In the genomic region with DNA sequence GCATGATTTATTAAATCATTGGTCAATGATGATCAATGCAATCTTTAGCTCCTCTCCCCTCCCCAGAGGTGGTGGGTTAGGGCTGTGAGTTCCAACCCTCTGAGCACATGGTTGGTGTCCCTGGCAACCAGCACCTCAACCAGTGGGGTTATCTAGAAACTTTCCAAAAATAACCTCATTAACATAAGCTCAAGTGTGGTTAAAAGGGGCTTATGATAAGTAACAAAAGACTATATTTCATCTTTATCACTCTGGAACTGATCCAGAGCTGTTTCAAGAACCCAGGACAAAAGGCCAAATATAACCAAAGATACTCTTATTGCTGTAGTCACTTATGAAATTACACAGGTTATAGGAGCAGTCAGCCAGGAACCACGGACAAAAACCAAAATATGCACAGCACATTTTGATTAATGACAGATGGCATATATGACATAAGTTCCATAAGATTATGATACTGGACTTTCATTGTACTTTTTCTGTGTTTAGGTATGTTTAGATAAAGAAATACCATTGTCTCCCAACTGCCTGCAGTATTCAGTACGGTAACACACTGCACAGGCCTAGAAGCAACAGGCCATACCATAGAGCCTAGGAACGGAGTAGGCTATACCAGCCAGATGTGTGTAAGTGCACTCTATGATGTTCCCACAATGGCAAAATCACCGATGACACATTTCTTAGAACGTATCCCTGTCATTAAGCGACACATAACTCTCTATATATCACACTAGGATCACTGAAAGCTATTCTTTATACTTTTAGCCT, we compare ENCODE assay signal across 16 cellular contexts. TPM values are rescaled to one million over a fixed set of nuclear protein-coding genes. Genes with fewer than 3 reads are reported as not detected.
A peak's percentile ranks its signal among the peaks of the same experiment; 100 is the strongest.
DNase-seq lines count a peak whose midpoint lies in the region; ATAC-seq and TF ChIP-seq lines count a peak whose summit lies in the region.
"Had no signal": no experiment of that assay in that cellular context is flagged by ENCODE, and none has a peak within 500 bp of the region (broad histone marks: within the 10 kb centered on the region; RNA-seq: fewer than 3 reads in every experiment).

No MANE protein-coding gene starts in this region.

- peaks cover 29% of the 10 kb centered on the region for H3K4me1 Mint-ChIP-seq in activated CD4-positive, alpha-beta memory T cell treated with anti-CD3 and anti-CD28 coated beads, Interleukin-2, amount 10 ng/mL, durations not matched to agents 7 days and 5 days
- H3K4me1 Mint-ChIP-seq in activated CD4-positive, alpha-beta memory T cell treated with anti-CD3 and anti-CD28 coated beads for 36 hours (ENCODE audit: low read depth): peaks cover 19% of the 10 kb centered on the region

- TF ChIP-seq POLR2A in heart left ventricle (IDR thresholded peaks at IDR 0.05): no peak
- TF ChIP-seq POLR2A in sigmoid colon (IDR thresholded peaks at IDR 0.05): no peak

- WGBS in heart left ventricle, 4 donors: 50 to 56% (median 54%) methylated on average over 6 of the region's 6 CpGs
- 78 to 81% methylated on average over 6 of the region's 6 CpGs for WGBS in sigmoid colon, 2 donors

- no peaks in the 10 kb centered on the region for H3K9me3 ChIP-seq in heart left ventricle
- H3K9me3 ChIP-seq in sigmoid colon: no peaks in the 10 kb centered on the region
- H3K9me3 ChIP-seq: lower lobe of right lung, uterus had no signal

- H3K4me1 ChIP-seq in heart left ventricle: peaks cover 0 to 55% (median 18%) of the 10 kb centered on the region in 12 donors
- H3K4me1 ChIP-seq in sigmoid colon: peaks cover 0 to 29% (median 27%) of the 10 kb centered on the region in 4 donors

- H3K36me3 Mint-ChIP-seq in activated CD4-positive, alpha-beta memory T cell treated with anti-CD3 and anti-CD28 coated beads, Interleukin-2, amount 10 ng/mL, durations not matched to agents 7 days and 5 days (ENCODE audit: low read depth): peaks cover 66% of the 10 kb centered on the region
- peaks cover 49% of the 10 kb centered on the region for H3K36me3 Mint-ChIP-seq in activated CD4-positive, alpha-beta memory T cell treated with anti-CD3 and anti-CD28 coated beads for 36 hours

- TF ChIP-seq CTCF in heart left ventricle (IDR thresholded peaks at IDR 0.05) (no peak), retinal pigment epithelial cell (conservative IDR thresholded peaks at IDR 0.05; ENCODE audit: low read depth, low read length) (no peak), sigmoid colon (IDR thresholded peaks at IDR 0.05) (no peak)

- no peak for DNase-seq in activated CD4-positive, alpha-beta memory T cell treated with anti-CD3 and anti-CD28 coated beads, Interleukin-2, amount 10 ng/mL, durations not matched to agents 7 days and 5 days
- no peak for DNase-seq in activated CD4-positive, alpha-beta memory T cell treated with anti-CD3 and anti-CD28 coated beads for 36 hours
- DNase-seq in NCI-H1105 treated with DMSO at 0.1 percent for 48 hours (lab: John Stamatoyannopoulos, UW): peak; percentile 73
- peak in 4 of 5 donors; percentile 44 to 75 (median 59) for DNase-seq in heart left ventricle
- DNase-seq in retinal pigment epithelial cell (ENCODE audit: low read depth): peak; percentile 25
- no peak for DNase-seq in sigmoid colon
- DNase-seq in hepatic stellate cell (ENCODE audit: low spot score): no peak
- DNase-seq: activated CD8-positive, alpha-beta memory T cell treated with anti-CD3 and anti-CD28 coated beads, Interleukin-2, amount 50 U/mL, for 4 hours; CD8-positive, alpha-beta T cell; cortex of kidney; EL; lower lobe of right lung; stimulated activated naive CD8-positive, alpha-beta T cell treated with anti-CD3 and anti-CD28 coated beads, Interleukin-15, Interleukin-2, amounts not matched to agents 100 U/mL and 50 U/mL, for 24 hours; T-helper 9 cell; uterus had no signal

- H3K4me3 ChIP-seq in heart left ventricle (no peak overlapping the region), retinal pigment epithelial cell (ENCODE audit: low read length) (no peak overlapping the region), sigmoid colon (no peak overlapping the region)
- H3K4me3 ChIP-seq: lower lobe of right lung, uterus had no signal

- POLR2A ChIA-PET in activated CD4-positive, alpha-beta memory T cell treated with anti-CD3 and anti-CD28 coated beads, Interleukin-2, amount 10 ng/mL, durations not matched to agents 7 days and 5 days (lab: Charles Lee): interaction anchor here (2.0 kb wide), 1 partner anchor 10 kb away, joined by 7 read pairs; no protein-coding TSS in a partner anchor
- POLR2A ChIA-PET in activated CD4-positive, alpha-beta memory T cell treated with anti-CD3 and anti-CD28 coated beads for 36 hours (lab: Charles Lee): interaction anchor here (0.8 kb wide), 1 partner anchor 124 kb away, joined by 3 read pairs; a partner anchor contains a TSS

- ATAC-seq in heart left ventricle (peak; percentile 86 to 90 (median 90)), GM19455 (IDR thresholded peaks at IDR 0.05; ENCODE audit: unreplicated experiment) (no peak)
- ATAC-seq: CD8-positive, alpha-beta T cell; lower lobe of right lung; stimulated activated naive CD8-positive, alpha-beta T cell treated with anti-CD3 and anti-CD28 coated beads, Interleukin-15, Interleukin-2, amounts not matched to agents 100 U/mL and 50 U/mL, for 24 hours had no signal

- no peak overlapping the region for H3K4me3 Mint-ChIP-seq in activated CD4-positive, alpha-beta memory T cell treated with anti-CD3 and anti-CD28 coated beads, Interleukin-2, amount 10 ng/mL, durations not matched to agents 7 days and 5 days
- H3K4me3 Mint-ChIP-seq in activated CD4-positive, alpha-beta memory T cell treated with anti-CD3 and anti-CD28 coated beads for 36 hours: no peak overlapping the region
- H3K4me3 Mint-ChIP-seq: CD8-positive, alpha-beta T cell had no signal

- CTCF ChIA-PET in activated CD4-positive, alpha-beta memory T cell treated with anti-CD3 and anti-CD28 coated beads, Interleukin-2, amount 10 ng/mL, durations not matched to agents 7 days and 5 days (lab: Charles Lee): interaction anchor here (0.7 kb wide), 1 partner anchor 13 kb away, joined by 3 read pairs; no protein-coding TSS in a partner anchor
- CTCF ChIA-PET in activated CD4-positive, alpha-beta memory T cell treated with anti-CD3 and anti-CD28 coated beads for 36 hours (lab: Charles Lee): no interaction called here

- intact Hi-C loops in activated CD4-positive, alpha-beta memory T cell treated with anti-CD3 and anti-CD28 coated beads for 36 hours (cut with micrococcal nuclease): no loop called here
- intact Hi-C loops in heart left ventricle (cut with DNase I) (no loop called here), sigmoid colon (cut with DNase I) (no loop called here)

- peak overlapping the region; percentile 38 for H3K27ac Mint-ChIP-seq in activated CD4-positive, alpha-beta memory T cell treated with anti-CD3 and anti-CD28 coated beads, Interleukin-2, amount 10 ng/mL, durations not matched to agents 7 days and 5 days
- H3K27ac Mint-ChIP-seq in activated CD4-positive, alpha-beta memory T cell treated with anti-CD3 and anti-CD28 coated beads for 36 hours: no peak overlapping the region
- H3K27ac Mint-ChIP-seq: CD8-positive, alpha-beta T cell had no signal

- H3K27me3 ChIP-seq in heart left ventricle (no peaks in the 10 kb centered on the region), sigmoid colon (no peaks in the 10 kb centered on the region)
- H3K27me3 ChIP-seq: uterus had no signal

- H3K27me3 Mint-ChIP-seq in activated CD4-positive, alpha-beta memory T cell treated with anti-CD3 and anti-CD28 coated beads, Interleukin-2, amount 10 ng/mL, durations not matched to agents 7 days and 5 days: no peaks in the 10 kb centered on the region
- H3K27me3 Mint-ChIP-seq in activated CD4-positive, alpha-beta memory T cell treated with anti-CD3 and anti-CD28 coated beads for 36 hours: no peaks in the 10 kb centered on the region

- no peaks in the 10 kb centered on the region for H3K9me3 Mint-ChIP-seq in activated CD4-positive, alpha-beta memory T cell treated with anti-CD3 and anti-CD28 coated beads, Interleukin-2, amount 10 ng/mL, durations not matched to agents 7 days and 5 days
- no peaks in the 10 kb centered on the region for H3K9me3 Mint-ChIP-seq in activated CD4-positive, alpha-beta memory T cell treated with anti-CD3 and anti-CD28 coated beads for 36 hours
- H3K9me3 Mint-ChIP-seq: CD8-positive, alpha-beta T cell had no signal

- H3K36me3 ChIP-seq in heart left ventricle: peaks cover 0 to 100% (median 79%) of the 10 kb centered on the region in 9 donors
- peaks cover 20 to 83% (median 36%) of the 10 kb centered on the region in 4 donors for H3K36me3 ChIP-seq in sigmoid colon
- H3K36me3 ChIP-seq: uterus had no signal

- no peak for TF ChIP-seq EP300 in sigmoid colon (IDR thresholded peaks at IDR 0.05)

- H3K27ac ChIP-seq in heart left ventricle: peak overlapping the region; percentile 44 to 93 (median 76)
- H3K27ac ChIP-seq in sigmoid colon: peak overlapping the region in 2 of 4 donors; percentile 5 to 56
- H3K27ac ChIP-seq: lower lobe of right lung, uterus had no signal

RNA-seq across cellular contexts. Expression of a gene that starts 32.0 kb away (rescaled TPM):
- total RNA-seq in activated CD4-positive, alpha-beta memory T cell treated with anti-CD3 and anti-CD28 coated beads, Interleukin-2, amount 10 ng/mL, durations not matched to agents 7 days and 5 days: 10 to 100 TPM; 33.4 to 35.1 TPM
- total RNA-seq in activated CD4-positive, alpha-beta memory T cell treated with anti-CD3 and anti-CD28 coated beads for 36 hours: 10 to 100 TPM; 23.1 to 23.5 TPM
- total RNA-seq in heart left ventricle (100 to 1,000 TPM in 1 of 9 donors, 10 to 100 TPM in 8; 56.5 to 108 (median 80.2) TPM), sigmoid colon (100 to 1,000 TPM in 1 of 4 donors, 10 to 100 TPM in 3; 85.7 to 111 (median 95.0) TPM)
- polyA plus RNA-seq in heart left ventricle (10 to 100 TPM; 22.7 to 38.4 TPM), sigmoid colon (10 to 100 TPM in 1 of 3 donors, 1 to 10 TPM in 2; 3.0 to 19.8 (median 5.4) TPM)

Comparison
In these comparisons a context has a peak if more than half of its experiments do, and no peak if none do; other contexts are left out.
1. DNase-seq: peak in NCI-H1105 treated with DMSO at 0.1 percent for 48 hours (single experiment), heart left ventricle (4 of 5) and retinal pigment epithelial cell (single experiment); none in activated CD4-positive, alpha-beta memory T cell treated with anti-CD3 and anti-CD28 coated beads, Interleukin-2, amount 10 ng/mL, durations not matched to agents 7 days and 5 days (single experiment), activated CD4-positive, alpha-beta memory T cell treated with anti-CD3 and anti-CD28 coated beads for 36 hours (single experiment), sigmoid colon (single experiment) and hepatic stellate cell (single experiment).